9 cellular contexts compared by ENCODE assay signal in genomic region chr2:218270721-218271486, GRCh38. TPM values are rescaled to one million over a fixed set of nuclear protein-coding genes. Genes with fewer than 3 reads are reported as not detected.
DNase-seq lines count a peak whose midpoint lies in the region; ATAC-seq and TF ChIP-seq lines count a peak whose summit lies in the region.
"Had no signal": no experiment of that assay in that cellular context is flagged by ENCODE, and none has a peak within 500 bp of the region (broad histone marks: within the 10 kb centered on the region; RNA-seq: fewer than 3 reads in every experiment).

No MANE protein-coding gene starts in this region.

- no peaks in the 10 kb centered on the region for H3K9me3 Mint-ChIP-seq in chondrocyte (ENCODE audit: low read depth)

- peaks cover 4% of the 10 kb centered on the region; the same call in 1 of the 2 replicates for H3F3A ChIP-seq in DOHH2 (ENCODE audit: control insufficient read depth, insufficient read depth)

- H3K79me2 ChIP-seq in DOHH2 (ENCODE audit: control insufficient read depth, low read length) (peaks cover 36% of the 10 kb centered on the region), Karpas-422 (ENCODE audit: low read length) (peaks cover 18% of the 10 kb centered on the region)

- H3K4me2 ChIP-seq in DOHH2 (ENCODE audit: low read length) (peak overlapping the region; percentile 97), Karpas-422 (ENCODE audit: low read depth, low read length, poor library complexity, severe bottlenecking) (peak overlapping the region; percentile 83)

- no peak for ATAC-seq in GM18868 (IDR thresholded peaks at IDR 0.05; ENCODE audit: unreplicated experiment)
- no peak for ATAC-seq in GM19463 (IDR thresholded peaks at IDR 0.05; ENCODE audit: unreplicated experiment)
- ATAC-seq in GM21723 (IDR thresholded peaks at IDR 0.05; ENCODE audit: unreplicated experiment), result no peak

- peaks cover 56% of the 10 kb centered on the region for H3K36me3 ChIP-seq in DOHH2 (ENCODE audit: control insufficient read depth, low read length)
- H3K36me3 ChIP-seq in Karpas-422 (ENCODE audit: insufficient read depth, low read length), result peaks cover 14% of the 10 kb centered on the region; the same call in 1 of the 2 replicates
- H3K36me3 ChIP-seq in mucosa of rectum (ENCODE audit: control insufficient read depth in 2 of 2, insufficient read depth in 2 of 2, low read length in 2 of 2), result peaks cover 32 to 39% of the 10 kb centered on the region in 2 donors

- peaks cover 30% of the 10 kb centered on the region for H3K4me1 ChIP-seq in DOHH2 (ENCODE audit: control insufficient read depth, low read length)
- H3K4me1 ChIP-seq in Karpas-422 (ENCODE audit: low read length), result peaks cover 25% of the 10 kb centered on the region
- peaks cover 51 to 56% of the 10 kb centered on the region in 2 donors for H3K4me1 ChIP-seq in mucosa of rectum (ENCODE audit: control insufficient read depth in 2 of 2, insufficient read depth in 2 of 2, low read length in 2 of 2)

- peak overlapping the region; percentile 95 for H3K4me3 Mint-ChIP-seq in chondrocyte (ENCODE audit: unreplicated experiment)

- TF ChIP-seq CTCF in DOHH2 (IDR thresholded peaks at IDR 0.05; ENCODE audit: low read depth, low read length, poor library complexity, severe bottlenecking) (no peak), chondrocyte (IDR thresholded peaks at IDR 0.05) (no peak)

- H3K27ac ChIP-seq in DOHH2 (ENCODE audit: low read depth, low read length), result peak overlapping the region; percentile 46
- H3K27ac ChIP-seq in Karpas-422 (ENCODE audit: low read length), result peak overlapping the region; percentile 53
- peak overlapping the region; percentile 89 to 92 for H3K27ac ChIP-seq in mucosa of rectum (ENCODE audit: low read depth in 2 of 2, low read length in 2 of 2)

- peak overlapping the region; percentile 90 for H3K27ac Mint-ChIP-seq in chondrocyte (ENCODE audit: unreplicated experiment)

- peak overlapping the region; percentile 63; the same call in 1 of the 2 replicates for H2AFZ ChIP-seq in Karpas-422 (ENCODE audit: low read length)

- peaks cover 20% of the 10 kb centered on the region for H3K36me3 Mint-ChIP-seq in chondrocyte (ENCODE audit: low read depth)

- H3K9ac ChIP-seq in Karpas-422 (ENCODE audit: low read length) (peak overlapping the region; percentile 94), mucosa of rectum (ENCODE audit: low read depth in 1 of 2, low read length in 2 of 2) (peak overlapping the region; percentile 78 to 91)

- no peaks in the 10 kb centered on the region for H3K27me3 Mint-ChIP-seq in chondrocyte (ENCODE audit: low read depth)

- H3K4me3 ChIP-seq in DOHH2 (ENCODE audit: low read length) (peak overlapping the region; percentile 85), Karpas-422 (ENCODE audit: low read length) (peak overlapping the region; percentile 98), mucosa of rectum (ENCODE audit: low read length in 2 of 2) (peak overlapping the region; percentile 73 to 96)

- H3K27me3 ChIP-seq in DOHH2 (ENCODE audit: control insufficient read depth, low read length), result no peaks in the 10 kb centered on the region
- no peaks in the 10 kb centered on the region for H3K27me3 ChIP-seq in Karpas-422 (ENCODE audit: low read length)
- H3K27me3 ChIP-seq in mucosa of rectum (ENCODE audit: control insufficient read depth in 2 of 2, insufficient read depth in 2 of 2, low read length in 2 of 2), result no peaks in the 10 kb centered on the region

- H4K20me1 ChIP-seq in DOHH2 (ENCODE audit: control insufficient read depth, insufficient read depth, low read depth, low read length) (no peaks in the 10 kb centered on the region), Karpas-422 (ENCODE audit: insufficient read depth, low read depth, low read length) (peaks cover 9% of the 10 kb centered on the region; the same call in 1 of the 2 replicates)

- DNase-seq in Karpas-422 (peak; percentile 71), chondrocyte (ENCODE audit: low spot score) (no peak), SIG-M5 treated with dmso at 0.1 percent for 504 hours (lab: John Stamatoyannopoulos, UW; ENCODE audit: unreplicated experiment) (no peak)

- H3K9me3 ChIP-seq in DOHH2 (ENCODE audit: control insufficient read depth, insufficient read depth, low read length) (no peaks in the 10 kb centered on the region), Karpas-422 (ENCODE audit: low read length) (no peaks in the 10 kb centered on the region), mucosa of rectum (ENCODE audit: control insufficient read depth in 2 of 2, low read length in 2 of 2) (no peaks in the 10 kb centered on the region)

- H3K4me1 Mint-ChIP-seq in chondrocyte (ENCODE audit: low read depth), result peaks cover 40% of the 10 kb centered on the region

- no peaks in the 10 kb centered on the region for H3K9me2 ChIP-seq in DOHH2 (replicated peaks; ENCODE audit: control insufficient read depth, low read length)
- H3K9me2 ChIP-seq in Karpas-422 (replicated peaks; ENCODE audit: insufficient read depth, low read length), result no peaks in the 10 kb centered on the region

RNA-seq across cellular contexts. Expression of gene PNKD, which starts 0.6 kb away (rescaled TPM):
- 26.5 and 60.1 TPM in 2 replicates for total RNA-seq in Karpas-422 (2014; rRNA removed; shearing (Covaris generic); ENCODE audit: low replicate concordance)
- 28.9 to 49.9 TPM (median 31.3 TPM) in 3 replicates for total RNA-seq in chondrocyte

RNA-seq across cellular contexts. Expression of gene AAMP, which starts 1.0 kb away (rescaled TPM):
- 77.6 and 204 TPM in 2 replicates for total RNA-seq in Karpas-422 (2014; rRNA removed; shearing (Covaris generic); ENCODE audit: low replicate concordance)
- total RNA-seq in chondrocyte, result 39.6 to 42.6 TPM (median 42.4 TPM) in 3 replicates

RNA-seq across cellular contexts. Expression of gene GPBAR1, which starts 10.1 kb away (rescaled TPM):
- 0.29 and 0.82 TPM in 2 replicates for total RNA-seq in Karpas-422 (2014; rRNA removed; shearing (Covaris generic); ENCODE audit: low replicate concordance)
- total RNA-seq in chondrocyte, result 0.10 to 0.26 TPM (median 0.22 TPM) in 3 replicates
- total RNA-seq: SK-MEL-5 had no signal

RNA-seq across cellular contexts. Expression of gene TMBIM1, which starts 21.4 kb away (rescaled TPM):
- 17.0 and 23.3 TPM in 2 replicates for total RNA-seq in Karpas-422 (2014; rRNA removed; shearing (Covaris generic); ENCODE audit: low replicate concordance)
- total RNA-seq in chondrocyte, result 69.6 to 100 TPM (median 96.1 TPM) in 3 replicates

RNA-seq across cellular contexts. Expression of gene ARPC2, which starts 53.9 kb away (rescaled TPM):
- total RNA-seq in Karpas-422 (2014; rRNA removed; shearing (Covaris generic); ENCODE audit: low replicate concordance), result 474 and 568 TPM in 2 replicates
- total RNA-seq in chondrocyte, result 292 to 424 TPM (median 417 TPM) in 3 replicates
